ENCODE assay signal across 16 cellular contexts in genomic region chr4:10083331-10083769, GRCh38. TPM values are rescaled to one million over a fixed set of nuclear protein-coding genes. Genes with fewer than 3 reads are reported as not detected.
DNase-seq lines count a peak whose midpoint lies in the region; ATAC-seq, FAIRE-seq and TF ChIP-seq lines count a peak whose summit lies in the region.
"Had no signal": no experiment of that assay in that cellular context is flagged by ENCODE, and none has a peak within 500 bp of the region (broad histone marks: within the 10 kb centered on the region; RNA-seq: fewer than 3 reads in every experiment).

No MANE protein-coding gene starts in this region.

- H3K4me2 ChIP-seq in mesenchymal stem cell (ENCODE audit: low read length, poor library complexity, severe bottlenecking): no peak overlapping the region
- H3K4me2 ChIP-seq: BLaER1, neural progenitor cell had no signal

- DNase-seq in activated T-cell treated with anti-CD3 and anti-CD28 coated beads, Interleukin-2, amount 50 U/mL, for 1 hour: peak; percentile 14
- DNase-seq in activated T-cell treated with anti-CD3 and anti-CD28 coated beads for 4 hours (no peak), Peyer's patch (peak in 2 of 3 donors; percentile 25 to 42), mesenchymal stem cell (no peak), RCC 7860 (ENCODE audit: low spot score) (no peak), WERI-Rb-1 (no peak)
- DNase-seq in stimulated activated CD8-positive, alpha-beta memory T cell treated with anti-CD3 and anti-CD28 coated beads, Interleukin-4, amount 100 ng/mL, for 48 hours: peak; percentile 20
- DNase-seq: activated naive CD4-positive, alpha-beta T cell treated with Interleukin-2 at 50 U/mL for 16 hours; EL; NCI-H1092 treated with DMSO at 0.1 percent for 48 hours; NCI-H510A treated with DMSO at 0.1 percent for 48 hours; testis had no signal

- TF ChIP-seq POLR2A in Peyer's patch (IDR thresholded peaks at IDR 0.05): no peak

- H3K27me3 ChIP-seq in Peyer's patch (no peaks in the 10 kb centered on the region), mesenchymal stem cell (ENCODE audit: control insufficient read depth in 1 of 2, insufficient read depth in 1 of 2, low read length in 2 of 2) (no peaks in the 10 kb centered on the region), WERI-Rb-1 (ENCODE audit: insufficient read depth, low read depth, severe bottlenecking) (no peaks in the 10 kb centered on the region)
- H3K27me3 ChIP-seq: BLaER1, neural progenitor cell, testis had no signal

- no peak overlapping the region for H2BK12ac ChIP-seq in mesenchymal stem cell (ENCODE audit: low read length in 2 of 2)

- H3K4ac ChIP-seq in mesenchymal stem cell (ENCODE audit: low read depth in 1 of 2, low read length in 2 of 2): no peak overlapping the region

- H3K23ac ChIP-seq in mesenchymal stem cell (ENCODE audit: low read length in 2 of 2): no peak overlapping the region

- no peak overlapping the region for H3K27ac ChIP-seq in Peyer's patch
- H3K27ac ChIP-seq in mesenchymal stem cell (ENCODE audit: low read length, poor library complexity, severe bottlenecking): no peak overlapping the region
- no peak overlapping the region for H3K27ac ChIP-seq in WERI-Rb-1
- H3K27ac ChIP-seq: neural progenitor cell, testis had no signal

- peaks cover 43% of the 10 kb centered on the region for H3K79me1 ChIP-seq in mesenchymal stem cell (replicated peaks; ENCODE audit: low read length, poor library complexity, severe bottlenecking)

- H2BK15ac ChIP-seq in mesenchymal stem cell (ENCODE audit: low read depth, poor library complexity, severe bottlenecking): no peak overlapping the region

- H3K36me3 ChIP-seq in Peyer's patch (peaks cover 0 to 100% (median 0%) of the 10 kb centered on the region in 3 donors), mesenchymal stem cell (ENCODE audit: control insufficient read depth in 1 of 2, insufficient read depth in 2 of 2, low read depth in 1 of 2, low read length in 2 of 2) (peaks cover 96 to 99% of the 10 kb centered on the region in 2 experiments), WERI-Rb-1 (peaks cover 97% of the 10 kb centered on the region)
- H3K36me3 ChIP-seq: neural progenitor cell had no signal

- ATAC-seq in HG02938 (IDR thresholded peaks at IDR 0.05; ENCODE audit: unreplicated experiment): no peak

- H3K9me3 ChIP-seq in Peyer's patch (no peaks in the 10 kb centered on the region), mesenchymal stem cell (ENCODE audit: control insufficient read depth, low read length) (no peaks in the 10 kb centered on the region), WERI-Rb-1 (ENCODE audit: severe bottlenecking) (no peaks in the 10 kb centered on the region)
- H3K9me3 ChIP-seq: BLaER1, testis had no signal

- H2AK5ac ChIP-seq in mesenchymal stem cell (ENCODE audit: low read length, severe bottlenecking): no peak overlapping the region

- H2AFZ ChIP-seq in mesenchymal stem cell (ENCODE audit: low read depth, low read length): no peak overlapping the region
- H2AFZ ChIP-seq: neural progenitor cell had no signal

- H3K4me3 ChIP-seq in Peyer's patch (no peak overlapping the region), mesenchymal stem cell (ENCODE audit: insufficient read depth in 1 of 2, low read depth in 1 of 2, low read length in 2 of 2) (no peak overlapping the region), WERI-Rb-1 (ENCODE audit: low read depth, low read length) (no peak overlapping the region)
- H3K4me3 ChIP-seq: BLaER1, neural progenitor cell, testis had no signal

- TF ChIP-seq CTCF in Peyer's patch (IDR thresholded peaks at IDR 0.05): no peak
- TF ChIP-seq CTCF in WERI-Rb-1 (IDR thresholded peaks at IDR 0.05; ENCODE audit: low read depth, low read length): no peak

- no peak overlapping the region for H2BK120ac ChIP-seq in mesenchymal stem cell (ENCODE audit: low read depth, low read length)

- no peak overlapping the region for H2BK5ac ChIP-seq in mesenchymal stem cell (ENCODE audit: low read depth, low read length, poor library complexity, severe bottlenecking)

- no peak overlapping the region for H3K9ac ChIP-seq in mesenchymal stem cell (ENCODE audit: low read length)
- H3K9ac ChIP-seq: BLaER1, neural progenitor cell had no signal

- H3K18ac ChIP-seq in mesenchymal stem cell (ENCODE audit: low read depth in 1 of 2, low read length in 2 of 2): no peak overlapping the region

- H3K4me1 ChIP-seq in Peyer's patch (peaks cover 0 to 6% (median 0%) of the 10 kb centered on the region in 4 donors), mesenchymal stem cell (ENCODE audit: control insufficient read depth, insufficient read depth, low read depth, low read length) (peaks cover 46% of the 10 kb centered on the region)
- H3K4me1 ChIP-seq: neural progenitor cell had no signal

- no peak overlapping the region for H3K14ac ChIP-seq in mesenchymal stem cell (ENCODE audit: low read length in 2 of 2)

- H4K8ac ChIP-seq in mesenchymal stem cell (ENCODE audit: low read length): no peak overlapping the region

- no peak for FAIRE-seq in RCC 7860 (lab: Jason Lieb, UNC)
- FAIRE-seq: GM18507 had no signal

- H4K91ac ChIP-seq in mesenchymal stem cell (ENCODE audit: low read length): peak overlapping the region; percentile 30

- 92% methylated on average over 12 of the region's 12 CpGs for WGBS in mesenchymal stem cell

RNA-seq across cellular contexts. Expression of gene WDR1, which starts 33.2 kb away (rescaled TPM):
- total RNA-seq in Peyer's patch: 100 to 1,000 TPM; 170 to 192 (median 180) TPM
- polyA plus RNA-seq in mesenchymal stem cell (2013, experiment 1 of 2): 208 TPM
- 215 TPM for polyA plus RNA-seq in mesenchymal stem cell (2013, experiment 2 of 2)

Comparison
In these comparisons a context has a peak if more than half of its experiments do, and no peak if none do; other contexts are left out.
1. DNase-seq: peak in activated T-cell treated with anti-CD3 and anti-CD28 coated beads, Interleukin-2, amount 50 U/mL, for 1 hour (single experiment), Peyer's patch (2 of 3) and stimulated activated CD8-positive, alpha-beta memory T cell treated with anti-CD3 and anti-CD28 coated beads, Interleukin-4, amount 100 ng/mL, for 48 hours (single experiment); none in activated T-cell treated with anti-CD3 and anti-CD28 coated beads for 4 hours (single experiment), mesenchymal stem cell (single experiment), RCC 7860 (single experiment) and WERI-Rb-1 (single experiment).